In the genomic region with DNA sequence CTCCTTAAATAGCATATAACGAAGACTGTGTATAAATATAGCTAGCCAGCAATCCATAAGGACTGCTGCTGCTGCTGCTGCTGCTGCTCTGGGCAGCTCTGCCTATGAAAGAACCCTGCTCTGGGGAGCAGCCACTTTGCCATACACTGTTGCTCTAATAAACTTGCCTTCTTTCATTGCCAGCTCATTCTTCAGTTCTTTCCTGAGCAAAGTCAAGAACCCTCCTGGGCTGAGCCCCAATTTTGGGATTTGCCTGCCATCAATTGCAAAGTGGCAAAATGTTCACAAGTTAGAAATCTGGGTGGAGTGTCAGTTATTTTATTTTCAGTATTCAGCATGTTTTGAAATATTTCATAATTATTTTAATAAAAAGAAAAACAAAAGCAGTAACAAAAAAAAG, we compare ENCODE assay signal across 17 cellular contexts.
DNase-seq lines count a peak whose midpoint lies in the region; ATAC-seq and TF ChIP-seq lines count a peak whose summit lies in the region.
"Had no signal": no experiment of that assay in that cellular context is flagged by ENCODE, and none has a peak within 500 bp of the region (broad histone marks: within the 10 kb centered on the region; RNA-seq: fewer than 3 reads in every experiment).

No MANE protein-coding gene starts in this region.

- no peak for ATAC-seq in activated naive CD8-positive, alpha-beta T cell treated with anti-CD3 and anti-CD28 coated beads, Interleukin-2, amount 50 U/mL, for 24 hours
- ATAC-seq: CD8-positive, alpha-beta T cell; HepG2 had no signal

- H3K36me3 ChIP-seq in cardiac muscle cell = no peaks in the 10 kb centered on the region
- no peaks in the 10 kb centered on the region for H3K36me3 ChIP-seq in thyroid gland

- DNase-seq in cardiac muscle cell (ENCODE audit: low read depth in 1 of 2, low spot score in 1 of 2) (no peak), cardiac septum (ENCODE audit: low spot score) (no peak), midbrain (lab: John Stamatoyannopoulos, UW) (peak; percentile 17), thyroid gland (peak; percentile 27 to 54), T-helper 9 cell (no peak)
- DNase-seq in activated naive CD8-positive, alpha-beta T cell treated with anti-CD3 and anti-CD28 coated beads, Interleukin-2, amount 50 U/mL, for 24 hours = no peak
- DNase-seq in stimulated activated CD4-positive, alpha-beta T cell treated with anti-CD3 and anti-CD28 coated beads, Interleukin-2, amount 100 ng/mL, for 48 hours = no peak
- DNase-seq: CD8-positive, alpha-beta T cell; COR-L47; DMS153; DND-41; GDM1; HCEC 1CT; HFFc6 had no signal

- H3K27ac ChIP-seq in cardiac muscle cell = peak overlapping the region; percentile 39
- H3K27ac ChIP-seq in thyroid gland = peak overlapping the region in 2 of 3 donors; percentile 16 to 21
- H3K27ac ChIP-seq: 22Rv1 had no signal

- no peaks in the 10 kb centered on the region for H3K27me3 ChIP-seq in cardiac muscle cell
- H3K27me3 ChIP-seq in thyroid gland = no peaks in the 10 kb centered on the region

- 78 to 80% methylated on average over 1 of the region's 1 CpG for WGBS in thyroid gland, 2 donors

- H3K9me3 Mint-ChIP-seq in activated naive CD8-positive, alpha-beta T cell treated with anti-CD3 and anti-CD28 coated beads, Interleukin-2, amount 50 U/mL, for 24 hours = no peaks in the 10 kb centered on the region
- H3K9me3 Mint-ChIP-seq: CD8-positive, alpha-beta T cell; HFFc6 had no signal

- H3K36me3 Mint-ChIP-seq in activated naive CD8-positive, alpha-beta T cell treated with anti-CD3 and anti-CD28 coated beads, Interleukin-2, amount 50 U/mL, for 24 hours (ENCODE audit: low read depth) = no peaks in the 10 kb centered on the region
- H3K36me3 Mint-ChIP-seq: CD14-positive monocyte; CD8-positive, alpha-beta T cell had no signal

- no peaks in the 10 kb centered on the region for H3K4me1 Mint-ChIP-seq in activated naive CD8-positive, alpha-beta T cell treated with anti-CD3 and anti-CD28 coated beads, Interleukin-2, amount 50 U/mL, for 24 hours
- H3K4me1 Mint-ChIP-seq: CD14-positive monocyte had no signal

- TF ChIP-seq CTCF in cardiac muscle cell (IDR thresholded peaks at IDR 0.05; ENCODE audit: low read depth, low read length) (no peak), thyroid gland (IDR thresholded peaks at IDR 0.05) (no peak)

- H3K27me3 Mint-ChIP-seq in activated naive CD8-positive, alpha-beta T cell treated with anti-CD3 and anti-CD28 coated beads, Interleukin-2, amount 50 U/mL, for 24 hours = no peaks in the 10 kb centered on the region

- H3K27ac Mint-ChIP-seq in activated naive CD8-positive, alpha-beta T cell treated with anti-CD3 and anti-CD28 coated beads, Interleukin-2, amount 50 U/mL, for 24 hours = no peak overlapping the region
- H3K27ac Mint-ChIP-seq: CD14-positive monocyte; CD8-positive, alpha-beta T cell; HFFc6 had no signal

- intact Hi-C loops in cardiac septum (cut with DNase I) = no loop called here
- intact Hi-C loops in thyroid gland (cut with DNase I) = no loop called here

- no peak for TF ChIP-seq POLR2A in thyroid gland (IDR thresholded peaks at IDR 0.05)

- peaks cover 38% of the 10 kb centered on the region for H3K4me1 ChIP-seq in cardiac muscle cell (ENCODE audit: low read depth)
- peaks cover 29 to 39% of the 10 kb centered on the region in 2 donors for H3K4me1 ChIP-seq in thyroid gland

- H3K9me3 ChIP-seq in cardiac muscle cell (ENCODE audit: low read depth) = no peaks in the 10 kb centered on the region
- H3K9me3 ChIP-seq in thyroid gland = no peaks in the 10 kb centered on the region

- H3K4me3 Mint-ChIP-seq in activated naive CD8-positive, alpha-beta T cell treated with anti-CD3 and anti-CD28 coated beads, Interleukin-2, amount 50 U/mL, for 24 hours = no peak overlapping the region
- H3K4me3 Mint-ChIP-seq: CD14-positive monocyte; CD8-positive, alpha-beta T cell; HFFc6 had no signal

- H3K4me3 ChIP-seq in cardiac muscle cell (no peak overlapping the region), thyroid gland (replicated peaks in 1 of 3) (no peak overlapping the region)

Comparison
In these comparisons a context has a peak if more than half of its experiments do, and no peak if none do; other contexts are left out.
1. DNase-seq: peak in midbrain (single experiment) and thyroid gland (2 of 2); none in cardiac muscle cell (0 of 2), cardiac septum (single experiment), activated naive CD8-positive, alpha-beta T cell treated with anti-CD3 and anti-CD28 coated beads, Interleukin-2, amount 50 U/mL, for 24 hours (single experiment), stimulated activated CD4-positive, alpha-beta T cell treated with anti-CD3 and anti-CD28 coated beads, Interleukin-2, amount 100 ng/mL, for 48 hours (0 of 2) and T-helper 9 cell (single experiment).